24 cellular contexts compared by ENCODE assay signal in genomic region chr18:59432796-59433195, GRCh38.
"Had no signal": no experiment of that assay in that cellular context is flagged by ENCODE, and none has a peak within 500 bp of the region (broad histone marks: within the 10 kb centered on the region; RNA-seq: fewer than 3 reads in every experiment).

No MANE protein-coding gene starts in this region.

- H3K27me3 ChIP-seq: gastrocnemius medialis, right lobe of liver had no signal

- H3K9me3 ChIP-seq: gastrocnemius medialis, right lobe of liver, tibial artery had no signal

- H3K36me3 ChIP-seq: gastrocnemius medialis, right lobe of liver, tibial artery, WERI-Rb-1 had no signal

- H3K27ac ChIP-seq: gastrocnemius medialis, parathyroid adenoma, right lobe of liver, tibial artery, WERI-Rb-1 had no signal

- DNase-seq: activated CD4-positive, alpha-beta T cell treated with anti-CD3 and anti-CD28 coated beads, Interleukin-2, amount 10 ng/mL, durations not matched to agents 7 days and 5 days; activated CD4-positive, CD25-positive, alpha-beta regulatory T cell treated with anti-CD3 and anti-CD28 coated beads, Interleukin-2, amount 50 U/mL, for 72 hours; activated CD8-positive, alpha-beta memory T cell treated with anti-CD3 and anti-CD28 coated beads, Interleukin-2, amount 10 ng/mL, durations not matched to agents 7 days and 5 days; activated CD8-positive, alpha-beta T cell treated with anti-CD3 and anti-CD28 coated beads for 36 hours; activated gamma-delta T cell; activated naive CD4-positive, alpha-beta T cell treated with anti-CD3 and anti-CD28 coated beads, Interleukin-2, amount 50 U/mL, for 16 hours; activated naive CD8-positive, alpha-beta T cell treated with anti-CD3 and anti-CD28 coated beads, Interleukin-2, amount 50 U/mL, for 24 hours; activated T-cell treated with anti-CD3 and anti-CD28 coated beads for 4 hours; anterior cingulate cortex; effector CD8-positive, alpha-beta T cell; erythroblast; gastrocnemius medialis; head of caudate nucleus; left cardiac atrium; nucleus accumbens; right lobe of liver; small intestine; stimulated activated CD4-positive, alpha-beta T cell treated with anti-CD3 and anti-CD28 coated beads, Interleukin-2, amount 100 ng/mL, for 24 hours; stimulated activated naive CD8-positive, alpha-beta T cell treated with anti-CD3 and anti-CD28 coated beads, Interleukin-15, amount 100 ng/mL, for 72 hours; tibial artery; WERI-Rb-1 had no signal

- FAIRE-seq: islet of Langerhans, small intestine had no signal

- ATAC-seq: activated CD8-positive, alpha-beta memory T cell treated with anti-CD3 and anti-CD28 coated beads, Interleukin-2, amount 10 ng/mL, durations not matched to agents 7 days and 5 days; activated CD8-positive, alpha-beta T cell treated with anti-CD3 and anti-CD28 coated beads for 36 hours; activated naive CD8-positive, alpha-beta T cell treated with anti-CD3 and anti-CD28 coated beads, Interleukin-2, amount 50 U/mL, for 24 hours; gastrocnemius medialis; left cardiac atrium; right lobe of liver; stimulated activated effector memory CD8-positive, alpha-beta T cell treated with anti-CD3 and anti-CD28 coated beads, Interleukin-12 subunit alpha, Interleukin-12 subunit beta, amount 100 ng/mL, for 72 hours; stimulated activated naive CD8-positive, alpha-beta T cell treated with anti-CD3 and anti-CD28 coated beads, Interleukin-15, amount 100 ng/mL, for 72 hours had no signal

- H3K4me1 ChIP-seq: gastrocnemius medialis, parathyroid adenoma, right lobe of liver, tibial artery had no signal

- H3K4me3 ChIP-seq: gastrocnemius medialis, right lobe of liver, tibial artery had no signal
